In the genomic region with DNA sequence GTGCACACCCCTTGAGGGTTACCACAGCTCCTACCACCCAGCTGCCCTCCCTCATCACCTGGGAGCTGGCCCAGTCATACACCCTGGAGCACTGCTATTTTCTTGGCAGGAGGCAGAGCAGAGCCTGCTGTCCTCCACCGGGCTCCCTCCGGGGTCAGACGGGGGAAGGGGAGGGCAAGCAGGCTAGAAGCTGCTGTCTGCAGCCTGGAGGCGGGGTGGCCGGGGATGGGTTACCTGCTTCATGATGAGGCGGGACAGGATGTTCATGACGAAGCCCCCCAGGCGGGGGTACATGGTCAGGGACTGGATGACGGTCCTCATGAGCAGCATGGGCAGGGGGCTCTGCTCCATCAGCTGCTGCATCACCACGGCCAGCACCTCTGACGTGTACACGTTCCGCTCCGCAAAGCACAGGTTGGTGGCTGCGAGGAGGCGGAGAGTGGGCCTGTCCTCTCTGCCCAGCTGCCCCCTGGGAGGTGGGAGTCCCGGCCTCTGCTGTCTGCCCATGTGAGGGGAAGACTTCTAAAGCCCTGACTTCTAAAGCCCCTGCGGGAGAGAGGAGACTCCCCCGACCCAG, we compare ENCODE assay signal across 9 cellular contexts. TPM values are rescaled to one million over a fixed set of nuclear protein-coding genes. Genes with fewer than 3 reads are reported as not detected.
DNase-seq lines count a peak whose midpoint lies in the region; ATAC-seq and TF ChIP-seq lines count a peak whose summit lies in the region.
"Had no signal": no experiment of that assay in that cellular context is flagged by ENCODE, and none has a peak within 500 bp of the region (broad histone marks: within the 10 kb centered on the region; RNA-seq: fewer than 3 reads in every experiment).

No MANE protein-coding gene starts in this region.

- no peak overlapping the region for H3K4me3 ChIP-seq in right atrium auricular region
- no peak overlapping the region for H3K4me3 ChIP-seq in breast epithelium
- H3K4me3 ChIP-seq: vagina had no signal

- DNase-seq in Right ventricle myocardium inferior (ENCODE audit: missing footprints) (no peak), right atrium auricular region (ENCODE audit: low spot score) (no peak), breast epithelium (ENCODE audit: low spot score in 2 of 2) (peak; percentile 50 to 81), renal cortical epithelial cell (ENCODE audit: low read depth) (peak; percentile 16), hepatic stellate cell (ENCODE audit: low spot score) (no peak)

- H3K27me3 ChIP-seq in right atrium auricular region (no peaks in the 10 kb centered on the region), breast epithelium (no peaks in the 10 kb centered on the region)
- H3K27me3 ChIP-seq: vagina had no signal

- H3K27ac ChIP-seq in right atrium auricular region (no peak overlapping the region), breast epithelium (peak overlapping the region in 1 of 2 donors; percentile 32)
- H3K27ac ChIP-seq: parathyroid adenoma, vagina had no signal

- peaks cover 0 to 26% of the 10 kb centered on the region in 2 donors for H3K4me1 ChIP-seq in right atrium auricular region
- no peaks in the 10 kb centered on the region for H3K4me1 ChIP-seq in breast epithelium
- H3K4me1 ChIP-seq: parathyroid adenoma had no signal

- H3K36me3 ChIP-seq in right atrium auricular region, result peaks cover 27% of the 10 kb centered on the region
- peaks cover 5% of the 10 kb centered on the region for H3K36me3 ChIP-seq in breast epithelium

- no peak for TF ChIP-seq CTCF in right atrium auricular region (IDR thresholded peaks at IDR 0.05)
- no peak for TF ChIP-seq CTCF in breast epithelium (IDR thresholded peaks at IDR 0.05)

- H3K9me3 ChIP-seq in right atrium auricular region (no peaks in the 10 kb centered on the region), breast epithelium (no peaks in the 10 kb centered on the region)
- H3K9me3 ChIP-seq: vagina had no signal

- intact Hi-C loops in Right ventricle myocardium inferior (cut with DNase I), result loop anchor here (5.0 kb wide), 1 partner anchor 69 kb away; a partner anchor contains a TSS
- intact Hi-C loops in breast epithelium (cut with DNase I; ENCODE audit: low total_unique reads), result no loop called here

- TF ChIP-seq POLR2A in breast epithelium (IDR thresholded peaks at IDR 0.05), result no peak

- ATAC-seq in Right ventricle myocardium inferior (peak; percentile 21), HG03095 (IDR thresholded peaks at IDR 0.05; ENCODE audit: unreplicated experiment) (no peak)

RNA-seq across cellular contexts. Expression of a gene that starts 2.7 kb away (rescaled TPM):
- not detected for total RNA-seq in Right ventricle myocardium inferior
- not detected for total RNA-seq in right atrium auricular region
- under 1 TPM in 1 of 3 donors, not detected in 2; 0.15 TPM for total RNA-seq in breast epithelium
- total RNA-seq in renal cortical epithelial cell, result 0.10 TPM in 1 of 2 replicates, not detected in the other
- total RNA-seq: vagina had no signal

RNA-seq across cellular contexts. Expression of a gene that starts 25.2 kb away (rescaled TPM):
- total RNA-seq in Right ventricle myocardium inferior, result 52.0 TPM
- total RNA-seq in right atrium auricular region, result 10 to 100 TPM; 41.5 to 55.9 TPM
- total RNA-seq in breast epithelium, result 10 to 100 TPM; 24.2 to 31.1 (median 29.3) TPM
- 24.0 and 37.0 TPM in 2 replicates for total RNA-seq in renal cortical epithelial cell

RNA-seq across cellular contexts. Expression of a gene that starts 35.5 kb away (rescaled TPM):
- 233 TPM for total RNA-seq in Right ventricle myocardium inferior
- total RNA-seq in right atrium auricular region, result 100 to 1,000 TPM; 107 to 214 TPM
- total RNA-seq in breast epithelium, result 10 to 100 TPM; 16.0 to 25.6 (median 24.5) TPM
- 6.1 and 32.3 TPM in 2 replicates for total RNA-seq in renal cortical epithelial cell

RNA-seq across cellular contexts. Expression of a gene that starts 45.1 kb away (rescaled TPM):
- total RNA-seq in Right ventricle myocardium inferior, result 29.9 TPM
- 10 to 100 TPM; 16.4 to 20.6 TPM for total RNA-seq in right atrium auricular region
- 10 to 100 TPM; 24.3 to 50.8 (median 31.3) TPM for total RNA-seq in breast epithelium
- 16.3 and 55.0 TPM in 2 replicates for total RNA-seq in renal cortical epithelial cell

RNA-seq across cellular contexts. Expression of a gene that starts 46.3 kb away (rescaled TPM):
- total RNA-seq in Right ventricle myocardium inferior (not detected), right atrium auricular region (not detected), breast epithelium (under 1 TPM in 1 of 3 donors, not detected in 2; 0.33 TPM), renal cortical epithelial cell (0.52 and 1.5 TPM in 2 replicates)
- total RNA-seq: T-helper 2 cell treated with Interferon-gamma antibody and Interleukin-4, amounts not matched to agents 100 ng/mL and 5 ng/mL, for 36 hours; vagina had no signal

Comparison
In these comparisons a context has a peak if more than half of its experiments do, and no peak if none do; other contexts are left out.
1. DNase-seq: peak in breast epithelium (2 of 2) and renal cortical epithelial cell (single experiment); none in Right ventricle myocardium inferior (single experiment), right atrium auricular region (single experiment) and hepatic stellate cell (single experiment).